ENCODE assay signal across 13 cellular contexts in the genomic region with DNA sequence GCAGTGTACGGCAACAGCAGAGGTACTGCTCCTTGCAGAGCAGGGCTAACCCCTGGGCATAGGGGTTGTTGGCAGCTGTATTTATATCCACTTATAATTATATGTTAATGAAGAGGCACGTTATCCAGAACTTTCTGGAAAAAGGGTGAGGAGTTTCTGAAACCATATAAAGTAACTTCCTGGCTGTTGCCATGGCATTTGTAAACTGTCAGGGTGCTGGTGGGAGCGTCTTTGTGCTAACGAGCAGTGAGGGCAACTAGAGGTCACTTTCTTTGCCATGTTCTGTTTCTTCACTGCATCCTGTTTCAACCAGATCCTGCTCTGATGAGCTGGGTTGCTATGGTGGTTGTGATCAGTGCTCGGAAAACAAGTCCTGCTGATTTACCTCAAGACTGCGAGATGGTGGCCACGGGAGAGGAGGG. TPM values are rescaled to one million over a fixed set of nuclear protein-coding genes. Genes with fewer than 3 reads are reported as not detected.
DNase-seq lines count a peak whose midpoint lies in the region; ATAC-seq, FAIRE-seq and TF ChIP-seq lines count a peak whose summit lies in the region.
"Had no signal": no experiment of that assay in that cellular context is flagged by ENCODE, and none has a peak within 500 bp of the region (broad histone marks: within the 10 kb centered on the region; RNA-seq: fewer than 3 reads in every experiment).

No MANE protein-coding gene starts in this region.

- H3K9me3 Mint-ChIP-seq in stimulated activated naive CD8-positive, alpha-beta T cell treated with anti-CD3 and anti-CD28 coated beads, Interleukin-15, amount 100 ng/mL, for 72 hours = peaks cover 8 to 9% of the 10 kb centered on the region in 2 donors

- H3K4me1 Mint-ChIP-seq in stimulated activated naive CD8-positive, alpha-beta T cell treated with anti-CD3 and anti-CD28 coated beads, Interleukin-15, amount 100 ng/mL, for 72 hours = peaks cover 6% of the 10 kb centered on the region
- H3K4me1 Mint-ChIP-seq: brain had no signal

- H3K9ac ChIP-seq in endothelial cell of umbilical vein (replicated peaks; ENCODE audit: extremely low read depth, insufficient read depth, low read length) = no peak overlapping the region

- TF ChIP-seq CTCF in endothelial cell of umbilical vein (IDR thresholded peaks at IDR 0.05; ENCODE audit: extremely low read depth in 1 of 2, insufficient read depth in 1 of 2, low read depth in 1 of 2, low read length in 2 of 2) (no peak), vagina (IDR thresholded peaks at IDR 0.05) (no peak)

- FAIRE-seq in endothelial cell of umbilical vein (lab: Jason Lieb, UNC) = no peak

- H3K27me3 Mint-ChIP-seq in stimulated activated naive CD8-positive, alpha-beta T cell treated with anti-CD3 and anti-CD28 coated beads, Interleukin-15, amount 100 ng/mL, for 72 hours = peaks cover 8% of the 10 kb centered on the region
- H3K27me3 Mint-ChIP-seq: stimulated activated naive B cell treated with anti-CD40 and anti-IgM and Interleukin-4, amounts not matched to agents 10 μg/mL and 1 μg/mL and 100 μg/mL, for 72 hours had no signal

- H3K9me3 ChIP-seq in endothelial cell of umbilical vein (replicated peaks; ENCODE audit: control insufficient read depth, insufficient read depth, low read length) = no peaks in the 10 kb centered on the region
- H3K9me3 ChIP-seq in vagina = no peaks in the 10 kb centered on the region

- H3K27me3 ChIP-seq in endothelial cell of umbilical vein (ENCODE audit: control insufficient read depth in 2 of 2, insufficient read depth in 2 of 2, low read length in 2 of 2) (no peaks in the 10 kb centered on the region), vagina (no peaks in the 10 kb centered on the region)

- POLR2A ChIA-PET in endothelial cell of umbilical vein (lab: Charles Lee) = no interaction called here

- H3K27ac ChIP-seq in endothelial cell of umbilical vein (ENCODE audit: insufficient read depth, low read depth, low read length) (no peak overlapping the region), vagina (no peak overlapping the region)
- H3K27ac ChIP-seq: 22Rv1 had no signal

- no peak overlapping the region for H3K27ac Mint-ChIP-seq in stimulated activated naive CD8-positive, alpha-beta T cell treated with anti-CD3 and anti-CD28 coated beads, Interleukin-15, amount 100 ng/mL, for 72 hours
- H3K27ac Mint-ChIP-seq: brain had no signal

- H3K4me1 ChIP-seq in endothelial cell of umbilical vein (ENCODE audit: control insufficient read depth, extremely low read depth, insufficient read depth, low read length) = peaks cover 9% of the 10 kb centered on the region
- no peaks in the 10 kb centered on the region for H3K4me1 ChIP-seq in vagina

- H3K36me3 ChIP-seq in endothelial cell of umbilical vein (ENCODE audit: control insufficient read depth in 2 of 2, extremely low read depth in 1 of 2, insufficient read depth in 2 of 2, low read length in 2 of 2) (no peaks in the 10 kb centered on the region), vagina (no peaks in the 10 kb centered on the region)

- peak; percentile 30 for DNase-seq in DMS53 (lab: John Stamatoyannopoulos, UW)
- no peak for DNase-seq in DMS53 treated with DMSO at 0.1 percent for 48 hours (lab: John Stamatoyannopoulos, UW; ENCODE audit: unreplicated experiment)
- DNase-seq in SKM-1 (lab: John Stamatoyannopoulos, UW; ENCODE audit: unreplicated experiment) = peak; percentile 91
- DNase-seq in endothelial cell of umbilical vein (ENCODE audit: low read depth, low spot score) = peak; percentile 41
- DNase-seq in posterior vena cava (ENCODE audit: low spot score) = peak; percentile 64
- no peak for DNase-seq in stimulated activated naive CD8-positive, alpha-beta T cell treated with anti-CD3 and anti-CD28 coated beads, Interleukin-15, amount 100 ng/mL, for 72 hours
- no peak for DNase-seq in vagina (ENCODE audit: extremely low spot score in 2 of 2)
- DNase-seq: NCI-H1105; stimulated activated naive B cell treated with anti-CD40 and anti-IgM and Interleukin-4, amounts not matched to agents 10 μg/mL and 1 μg/mL and 100 μg/mL, for 72 hours had no signal

- H3K4me3 ChIP-seq in endothelial cell of umbilical vein (replicated peaks in 1 of 3; ENCODE audit: insufficient read depth in 1 of 3, low read depth in 1 of 3, low read length in 3 of 3) (no peak overlapping the region), vagina (no peak overlapping the region)

- BruUV-seq in endothelial cell of umbilical vein (replicated peaks; lab: Mats Ljungman, UMichigan) = no TSS peak

- no peaks in the 10 kb centered on the region for H3K9me1 ChIP-seq in endothelial cell of umbilical vein (replicated peaks; ENCODE audit: control insufficient read depth, extremely low read depth, insufficient read depth, low read length)

- H4K20me1 ChIP-seq in endothelial cell of umbilical vein (replicated peaks; ENCODE audit: control insufficient read depth, extremely low read depth, insufficient read depth, low read length) = no peaks in the 10 kb centered on the region

- H3K4me2 ChIP-seq in endothelial cell of umbilical vein (ENCODE audit: insufficient read depth, low read length) = no peak overlapping the region

- dilution Hi-C loops in endothelial cell of umbilical vein (cut with MboI; ENCODE audit: extremely low pct_ligation_motif_present, low sequenced_read_pairs) = loop anchor here (25.0 kb wide), 1 partner anchor 248 kb away; no protein-coding TSS in a partner anchor

- CTCF ChIA-PET in endothelial cell of umbilical vein (lab: Charles Lee) = interaction anchor here (1.1 to 3.0 kb wide), 2 partner anchors 47 to 253 kb away, joined by 3 to 19 read pairs; no protein-coding TSS in a partner anchor

- no peak overlapping the region for H3K4me3 Mint-ChIP-seq in stimulated activated naive CD8-positive, alpha-beta T cell treated with anti-CD3 and anti-CD28 coated beads, Interleukin-15, amount 100 ng/mL, for 72 hours
- H3K4me3 Mint-ChIP-seq: brain; stimulated activated naive B cell treated with anti-CD40 and anti-IgM and Interleukin-4, amounts not matched to agents 10 μg/mL and 1 μg/mL and 100 μg/mL, for 72 hours had no signal

- ATAC-seq in stimulated activated naive CD8-positive, alpha-beta T cell treated with anti-CD3 and anti-CD28 coated beads, Interleukin-15, amount 100 ng/mL, for 72 hours = no peak
- ATAC-seq in GM18498 (IDR thresholded peaks at IDR 0.05; ENCODE audit: unreplicated experiment) = no peak
- ATAC-seq: esophagus mucosa; stimulated activated naive B cell treated with anti-CD40 and anti-IgM and Interleukin-4, amounts not matched to agents 10 μg/mL and 1 μg/mL and 100 μg/mL, for 72 hours had no signal

- TF ChIP-seq POLR2A in endothelial cell of umbilical vein (IDR thresholded peaks at IDR 0.05; ENCODE audit: low read depth, low read length) (no peak), vagina (IDR thresholded peaks at IDR 0.05) (no peak)

- intact Hi-C loops in endothelial cell of umbilical vein (cut with micrococcal nuclease) = no loop called here
- intact Hi-C loops in posterior vena cava (cut with DNase I) = no loop called here
- intact Hi-C loops in vagina (cut with DNase I) = no loop called here

- no peaks in the 10 kb centered on the region for H3K79me2 ChIP-seq in endothelial cell of umbilical vein (ENCODE audit: control insufficient read depth, insufficient read depth, low read length)

- no peak overlapping the region for H2AFZ ChIP-seq in endothelial cell of umbilical vein (ENCODE audit: low read depth, low read length)

TF ChIP-seq in endothelial cell of umbilical vein, 7 proteins besides CTCF, POLR2A, EP300 and RAD21:
- TF ChIP-seq, protein P1, sequence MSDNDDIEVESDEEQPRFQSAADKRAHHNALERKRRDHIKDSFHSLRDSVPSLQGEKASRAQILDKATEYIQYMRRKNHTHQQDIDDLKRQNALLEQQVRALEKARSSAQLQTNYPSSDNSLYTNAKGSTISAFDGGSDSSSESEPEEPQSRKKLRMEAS (IDR thresholded peaks at IDR 0.05; ENCODE audit: insufficient read depth, insufficient read length) = no peak
- TF ChIP-seq POLR2AphosphoS5 (IDR thresholded peaks at IDR 0.05; ENCODE audit: insufficient read depth, low read depth, low read length) (no peak), JUN (IDR thresholded peaks at IDR 0.05; ENCODE audit: borderline replicate concordance, insufficient read depth, insufficient read length, low read depth) (no peak), FOS (IDR thresholded peaks at IDR 0.05; ENCODE audit: borderline replicate concordance, insufficient read depth, low read length) (no peak)

RNA-seq across cellular contexts. Expression of a gene that starts 11.1 kb away (rescaled TPM):
- total RNA-seq in endothelial cell of umbilical vein (26.1 and 32.6 TPM in 2 replicates), posterior vena cava (10 to 100 TPM; 23.2 to 27.5 TPM), vagina (21.9 TPM)
- 8.6 and 12.7 TPM in 2 replicates for polyA plus RNA-seq in endothelial cell of umbilical vein
- 10.6 and 11.0 TPM in 2 replicates for polyA plus RNA-seq in endothelial cell of umbilical vein (2011; cell fraction: cytosol; rRNA removed)
- 35.7 and 68.9 TPM in 2 replicates for polyA plus RNA-seq in endothelial cell of umbilical vein (2011; cell fraction: nucleus; rRNA removed)
- 18.8 and 24.0 TPM in 2 replicates for polyA plus RNA-seq in endothelial cell of umbilical vein (2012)
- polyA minus RNA-seq in endothelial cell of umbilical vein = 60.9 and 66.9 TPM in 2 replicates
- 29.8 TPM for polyA minus RNA-seq in endothelial cell of umbilical vein (2011; cell fraction: cytosol; rRNA and poly(A)+ RNA removed)
- 47.1 and 51.0 TPM in 2 replicates for polyA minus RNA-seq in endothelial cell of umbilical vein (2011; cell fraction: nucleus; rRNA and poly(A)+ RNA removed)

Comparison
In these comparisons a context has a peak if more than half of its experiments do, and no peak if none do; other contexts are left out.
1. DNase-seq: peak in DMS53 (single experiment), SKM-1 (single experiment), endothelial cell of umbilical vein (single experiment) and posterior vena cava (single experiment); none in DMS53 treated with DMSO at 0.1 percent for 48 hours (single experiment), stimulated activated naive CD8-positive, alpha-beta T cell treated with anti-CD3 and anti-CD28 coated beads, Interleukin-15, amount 100 ng/mL, for 72 hours (0 of 2) and vagina (0 of 2).